ENCODE assay signal across 19 cellular contexts in the genomic region with DNA sequence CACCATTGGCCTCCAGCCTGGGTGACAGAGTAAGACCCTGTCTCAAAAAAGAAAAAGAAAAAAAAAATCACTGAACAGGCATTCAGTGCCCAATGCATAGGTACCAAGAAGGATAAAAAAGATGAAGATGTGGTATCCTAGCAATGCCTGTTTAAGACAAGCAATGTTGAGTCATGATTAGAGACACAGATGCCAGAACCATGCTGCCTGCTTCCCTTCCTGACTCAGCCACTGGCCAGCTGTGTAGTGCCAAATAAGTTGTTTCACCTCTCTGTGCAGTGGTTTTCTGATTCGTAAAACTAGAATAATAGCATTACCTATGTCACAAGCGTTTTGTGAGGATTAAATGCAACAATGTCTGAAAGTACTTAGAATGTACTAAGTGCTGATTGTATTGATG.
A peak's percentile ranks its signal among the peaks of the same experiment; 100 is the strongest.
DNase-seq lines count a peak whose midpoint lies in the region; FAIRE-seq and TF ChIP-seq lines count a peak whose summit lies in the region.
"Had no signal": no experiment of that assay in that cellular context is flagged by ENCODE, and none has a peak within 500 bp of the region (broad histone marks: within the 10 kb centered on the region; RNA-seq: fewer than 3 reads in every experiment).

No MANE protein-coding gene starts in this region.

- H3K9me3 ChIP-seq in astrocyte (ENCODE audit: insufficient read depth, low read depth, low read length) = no peaks in the 10 kb centered on the region
- H3K9me3 ChIP-seq: esophagus muscularis mucosa, lower lobe of right lung, stomach, uterus had no signal

- H3K4me3 Mint-ChIP-seq in astrocyte (ENCODE audit: unreplicated experiment) = no peak overlapping the region
- no peak overlapping the region for H3K4me3 Mint-ChIP-seq in chondrocyte (ENCODE audit: unreplicated experiment)
- H3K4me3 Mint-ChIP-seq in progenitor cell of endocrine pancreas (ENCODE audit: low read depth) = no peak overlapping the region
- H3K4me3 Mint-ChIP-seq: activated CD4-positive, alpha-beta memory T cell treated with anti-CD3 and anti-CD28 coated beads, Interleukin-2, amount 10 ng/mL, durations not matched to agents 7 days and 5 days; naive thymus-derived CD8-positive, alpha-beta T cell had no signal

- H3K4me2 ChIP-seq in astrocyte (ENCODE audit: low read length) = no peak overlapping the region

- H3K9me3 Mint-ChIP-seq in astrocyte (ENCODE audit: unreplicated experiment) (no peaks in the 10 kb centered on the region), chondrocyte (ENCODE audit: low read depth) (no peaks in the 10 kb centered on the region), progenitor cell of endocrine pancreas (ENCODE audit: low read depth) (no peaks in the 10 kb centered on the region)
- H3K9me3 Mint-ChIP-seq: activated CD4-positive, alpha-beta memory T cell treated with anti-CD3 and anti-CD28 coated beads, Interleukin-2, amount 10 ng/mL, durations not matched to agents 7 days and 5 days; naive thymus-derived CD8-positive, alpha-beta T cell had no signal

- H3K36me3 ChIP-seq in astrocyte (ENCODE audit: insufficient read depth, low read length) = no peaks in the 10 kb centered on the region
- H3K36me3 ChIP-seq: uterus had no signal

- TF ChIP-seq CTCF in AG09309 (IDR thresholded peaks at IDR 0.05; ENCODE audit: control insufficient read depth, insufficient read depth, low read depth, low read length, missing control alignments) (no peak), astrocyte (IDR thresholded peaks at IDR 0.05; ENCODE audit: insufficient read depth, low read depth, low read length) (no peak), foreskin fibroblast (IDR thresholded peaks at IDR 0.05; ENCODE audit: low read depth, low read length) (no peak), chondrocyte (IDR thresholded peaks at IDR 0.05) (no peak), progenitor cell of endocrine pancreas (IDR thresholded peaks at IDR 0.05; ENCODE audit: unreplicated experiment) (no peak)

- no peaks in the 10 kb centered on the region for H3K27me3 Mint-ChIP-seq in astrocyte (ENCODE audit: low read depth, unreplicated experiment)
- no peaks in the 10 kb centered on the region for H3K27me3 Mint-ChIP-seq in chondrocyte (ENCODE audit: low read depth)
- peaks cover 5% of the 10 kb centered on the region for H3K27me3 Mint-ChIP-seq in progenitor cell of endocrine pancreas
- H3K27me3 Mint-ChIP-seq: activated CD4-positive, alpha-beta memory T cell treated with anti-CD3 and anti-CD28 coated beads, Interleukin-2, amount 10 ng/mL, durations not matched to agents 7 days and 5 days; naive thymus-derived CD8-positive, alpha-beta T cell had no signal

- H3K4me1 Mint-ChIP-seq in astrocyte (ENCODE audit: low read depth, unreplicated experiment) (no peaks in the 10 kb centered on the region), chondrocyte (ENCODE audit: low read depth) (no peaks in the 10 kb centered on the region), progenitor cell of endocrine pancreas (ENCODE audit: low read depth) (no peaks in the 10 kb centered on the region)
- H3K4me1 Mint-ChIP-seq: activated CD4-positive, alpha-beta memory T cell treated with anti-CD3 and anti-CD28 coated beads, Interleukin-2, amount 10 ng/mL, durations not matched to agents 7 days and 5 days had no signal

- no peak overlapping the region for H3K4me3 ChIP-seq in AG09309 (ENCODE audit: control insufficient read depth, low read depth, low read length)
- H3K4me3 ChIP-seq in astrocyte (ENCODE audit: insufficient read depth, low read depth, low read length) = no peak overlapping the region
- H3K4me3 ChIP-seq in foreskin fibroblast (ENCODE audit: low read depth in 1 of 2, low read length in 2 of 2) = no peak overlapping the region
- H3K4me3 ChIP-seq: esophagus muscularis mucosa, lower lobe of right lung, stomach, uterus had no signal

- no peak overlapping the region for H3K9ac ChIP-seq in astrocyte (ENCODE audit: low read length)

- no peaks in the 10 kb centered on the region for H3K79me2 ChIP-seq in astrocyte (ENCODE audit: insufficient read depth, low read length)

- no peaks in the 10 kb centered on the region for H3K4me1 ChIP-seq in astrocyte (ENCODE audit: insufficient read depth, low read length)
- H3K4me1 ChIP-seq: esophagus muscularis mucosa, lower lobe of right lung, stomach, uterus had no signal

- H2AFZ ChIP-seq in astrocyte (ENCODE audit: low read depth, low read length) = no peak overlapping the region

- no peaks in the 10 kb centered on the region for H3K27me3 ChIP-seq in astrocyte (ENCODE audit: insufficient read depth, low read length)
- H3K27me3 ChIP-seq: esophagus muscularis mucosa, stomach, uterus had no signal

- FAIRE-seq in astrocyte (lab: Jason Lieb, UNC) = no peak
- FAIRE-seq: D721Med had no signal

- H4K20me1 ChIP-seq in astrocyte (ENCODE audit: insufficient read depth, low read length) = no peaks in the 10 kb centered on the region

- no peak overlapping the region for H3K27ac Mint-ChIP-seq in astrocyte (ENCODE audit: unreplicated experiment)
- H3K27ac Mint-ChIP-seq in chondrocyte (ENCODE audit: unreplicated experiment) = no peak overlapping the region
- H3K27ac Mint-ChIP-seq in progenitor cell of endocrine pancreas = no peak overlapping the region
- H3K27ac Mint-ChIP-seq: activated CD4-positive, alpha-beta memory T cell treated with anti-CD3 and anti-CD28 coated beads, Interleukin-2, amount 10 ng/mL, durations not matched to agents 7 days and 5 days; naive thymus-derived CD8-positive, alpha-beta T cell had no signal

- H3K27ac ChIP-seq in astrocyte (ENCODE audit: low read depth, low read length) = no peak overlapping the region
- H3K27ac ChIP-seq: esophagus muscularis mucosa, lower lobe of right lung, stomach, uterus had no signal

- no peaks in the 10 kb centered on the region for H3K36me3 Mint-ChIP-seq in astrocyte (ENCODE audit: low read depth, unreplicated experiment)
- H3K36me3 Mint-ChIP-seq in chondrocyte (ENCODE audit: low read depth) = no peaks in the 10 kb centered on the region
- no peaks in the 10 kb centered on the region for H3K36me3 Mint-ChIP-seq in progenitor cell of endocrine pancreas (ENCODE audit: insufficient read depth)

- DNase-seq in AG09309 (ENCODE audit: low read depth) (peak; percentile 38), LHCN-M2 (ENCODE audit: low read depth) (peak; percentile 72), astrocyte (ENCODE audit: low read depth) (peak; percentile 62), foreskin fibroblast (peak; percentile 59 to 81), chondrocyte (ENCODE audit: low spot score) (no peak), progenitor cell of endocrine pancreas (ENCODE audit: low spot score, unreplicated experiment) (no peak), DMS 273 treated with DMSO at 0.1 percent for 48 hours (lab: John Stamatoyannopoulos, UW) (no peak)
- DNase-seq in stimulated activated CD8-positive, alpha-beta memory T cell treated with anti-CD3 and anti-CD28 coated beads, Interleukin-4, amount 100 ng/mL, for 48 hours = no peak
- DNase-seq: activated CD4-positive, alpha-beta memory T cell treated with anti-CD3 and anti-CD28 coated beads, Interleukin-2, amount 10 ng/mL, durations not matched to agents 7 days and 5 days; cortex of kidney; lower lobe of right lung; naive thymus-derived CD8-positive, alpha-beta T cell; NCI-H1694 treated with DMSO at 0.1 percent for 48 hours; NCI-H524; stimulated activated CD4-positive, alpha-beta T cell treated with anti-CD3 and anti-CD28 coated beads, Interleukin-15, amount 100 ng/mL, for 24 hours; stomach; uterus had no signal

Comparison
In these comparisons a context has a peak if more than half of its experiments do, and no peak if none do; other contexts are left out.
1. DNase-seq: peak in AG09309 (single experiment), LHCN-M2 (single experiment), astrocyte (single experiment) and foreskin fibroblast (2 of 2); none in chondrocyte (single experiment), progenitor cell of endocrine pancreas (single experiment), stimulated activated CD8-positive, alpha-beta memory T cell treated with anti-CD3 and anti-CD28 coated beads, Interleukin-4, amount 100 ng/mL, for 48 hours (single experiment) and DMS 273 treated with DMSO at 0.1 percent for 48 hours (single experiment).